9 cellular contexts compared by ENCODE assay signal in the genomic region with DNA sequence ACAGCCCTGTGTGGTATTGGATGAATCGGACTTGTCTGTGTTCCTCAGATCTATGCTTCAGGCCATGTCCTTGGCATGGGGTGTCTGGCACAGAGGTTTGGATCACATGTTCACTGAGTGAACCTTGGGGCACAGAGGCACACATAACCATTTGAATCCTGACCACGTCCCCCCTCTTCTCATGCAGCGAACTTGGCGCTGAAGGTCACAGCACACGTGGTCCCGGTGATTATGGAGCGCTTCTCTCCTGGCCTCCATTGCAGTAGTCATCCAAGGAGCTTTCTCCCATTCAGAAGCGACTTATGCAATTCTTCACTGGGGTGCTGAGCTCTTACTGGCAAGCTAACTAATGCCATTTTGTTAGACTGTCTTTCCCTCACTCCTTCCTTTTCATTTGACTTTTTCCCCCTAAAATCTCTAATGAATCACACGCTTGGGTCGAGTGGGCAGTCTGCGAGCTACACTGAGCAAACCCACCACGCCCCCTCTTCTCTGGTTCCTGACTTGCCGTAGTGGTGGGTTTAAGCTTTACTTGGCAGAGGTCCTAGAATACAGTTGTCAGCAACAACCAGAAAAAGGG. TPM values are rescaled to one million over a fixed set of nuclear protein-coding genes. Genes with fewer than 3 reads are reported as not detected.
A peak's percentile ranks its signal among the peaks of the same experiment; 100 is the strongest.
DNase-seq lines count a peak whose midpoint lies in the region; ATAC-seq and TF ChIP-seq lines count a peak whose summit lies in the region.
"Had no signal": no experiment of that assay in that cellular context is flagged by ENCODE, and none has a peak within 500 bp of the region (broad histone marks: within the 10 kb centered on the region; RNA-seq: fewer than 3 reads in every experiment).

No MANE protein-coding gene starts in this region.

- H3K4me3 Mint-ChIP-seq in activated T-cell treated with anti-CD3 and anti-CD28 coated beads, Interleukin-2, amount 50 U/mL, for 24 hours = no peak overlapping the region
- no peak overlapping the region for H3K4me3 Mint-ChIP-seq in activated T-cell treated with anti-CD3 and anti-CD28 coated beads, Interleukin-2, amount 50 U/mL, for 4 hours
- H3K4me3 Mint-ChIP-seq in activated naive CD8-positive, alpha-beta T cell treated with anti-CD3 and anti-CD28 coated beads, Interleukin-2, amount 50 U/mL, for 24 hours = no peak overlapping the region

- H3K9me3 Mint-ChIP-seq in activated T-cell treated with anti-CD3 and anti-CD28 coated beads, Interleukin-2, amount 50 U/mL, for 24 hours = peaks cover 4% of the 10 kb centered on the region
- peaks cover 5% of the 10 kb centered on the region for H3K9me3 Mint-ChIP-seq in activated T-cell treated with anti-CD3 and anti-CD28 coated beads, Interleukin-2, amount 50 U/mL, for 4 hours
- H3K9me3 Mint-ChIP-seq in activated naive CD8-positive, alpha-beta T cell treated with anti-CD3 and anti-CD28 coated beads, Interleukin-2, amount 50 U/mL, for 24 hours = peaks cover 12% of the 10 kb centered on the region

- H3K27me3 ChIP-seq in upper lobe of right lung = no peaks in the 10 kb centered on the region

- H3K9me3 ChIP-seq in upper lobe of right lung = no peaks in the 10 kb centered on the region

- H3K4me3 ChIP-seq in upper lobe of right lung = no peak overlapping the region

- no peaks in the 10 kb centered on the region for H3K36me3 Mint-ChIP-seq in activated T-cell treated with anti-CD3 and anti-CD28 coated beads, Interleukin-2, amount 50 U/mL, for 24 hours (ENCODE audit: low read depth)
- H3K36me3 Mint-ChIP-seq in activated T-cell treated with anti-CD3 and anti-CD28 coated beads, Interleukin-2, amount 50 U/mL, for 4 hours (ENCODE audit: insufficient read depth) = no peaks in the 10 kb centered on the region
- H3K36me3 Mint-ChIP-seq in activated naive CD8-positive, alpha-beta T cell treated with anti-CD3 and anti-CD28 coated beads, Interleukin-2, amount 50 U/mL, for 24 hours (ENCODE audit: low read depth) = no peaks in the 10 kb centered on the region

- peak; percentile 14 for DNase-seq in activated T-cell treated with anti-CD3 and anti-CD28 coated beads, Interleukin-2, amount 50 U/mL, for 24 hours
- no peak for DNase-seq in activated T-cell treated with anti-CD3 and anti-CD28 coated beads, Interleukin-2, amount 50 U/mL, for 4 hours
- no peak for DNase-seq in activated naive CD8-positive, alpha-beta T cell treated with anti-CD3 and anti-CD28 coated beads, Interleukin-2, amount 50 U/mL, for 24 hours
- DNase-seq in left ventricle myocardium superior = peak; percentile 29
- DNase-seq in upper lobe of right lung = peak; percentile 47
- DNase-seq in stimulated activated CD4-positive, alpha-beta T cell treated with anti-CD3 and anti-CD28 coated beads, Interleukin-12 subunit alpha, Interleukin-12 subunit beta, amount 100 ng/mL, for 4 hours = no peak
- no peak for DNase-seq in NCI-H510A treated with DMSO at 0.1 percent for 48 hours (lab: John Stamatoyannopoulos, UW)
- DNase-seq in SW480 (ENCODE audit: low spot score) = no peak

- ATAC-seq in activated T-cell treated with anti-CD3 and anti-CD28 coated beads, Interleukin-2, amount 50 U/mL, for 4 hours = no peak
- ATAC-seq in activated naive CD8-positive, alpha-beta T cell treated with anti-CD3 and anti-CD28 coated beads, Interleukin-2, amount 50 U/mL, for 24 hours = no peak
- ATAC-seq in left ventricle myocardium superior (no peak), upper lobe of right lung (peak; percentile 46)

- no peak overlapping the region for H3K27ac Mint-ChIP-seq in activated T-cell treated with anti-CD3 and anti-CD28 coated beads, Interleukin-2, amount 50 U/mL, for 24 hours
- H3K27ac Mint-ChIP-seq in activated naive CD8-positive, alpha-beta T cell treated with anti-CD3 and anti-CD28 coated beads, Interleukin-2, amount 50 U/mL, for 24 hours = peak overlapping the region; percentile 27

- intact Hi-C loops in left ventricle myocardium superior (cut with micrococcal nuclease) = no loop called here
- intact Hi-C loops in upper lobe of right lung (cut with DNase I) = no loop called here

- H3K4me1 ChIP-seq in upper lobe of right lung = no peaks in the 10 kb centered on the region

- no peak for TF ChIP-seq CTCF in upper lobe of right lung (IDR thresholded peaks at IDR 0.05)

- peaks cover 3% of the 10 kb centered on the region for H3K4me1 Mint-ChIP-seq in activated T-cell treated with anti-CD3 and anti-CD28 coated beads, Interleukin-2, amount 50 U/mL, for 24 hours (ENCODE audit: low read depth)
- H3K4me1 Mint-ChIP-seq in activated T-cell treated with anti-CD3 and anti-CD28 coated beads, Interleukin-2, amount 50 U/mL, for 4 hours (ENCODE audit: low read depth) = peaks cover 5% of the 10 kb centered on the region
- H3K4me1 Mint-ChIP-seq in activated naive CD8-positive, alpha-beta T cell treated with anti-CD3 and anti-CD28 coated beads, Interleukin-2, amount 50 U/mL, for 24 hours = peaks cover 4% of the 10 kb centered on the region

- H3K27ac ChIP-seq in upper lobe of right lung = no peak overlapping the region

- H3K27me3 Mint-ChIP-seq in activated T-cell treated with anti-CD3 and anti-CD28 coated beads, Interleukin-2, amount 50 U/mL, for 24 hours = peaks cover 15% of the 10 kb centered on the region
- H3K27me3 Mint-ChIP-seq in activated T-cell treated with anti-CD3 and anti-CD28 coated beads, Interleukin-2, amount 50 U/mL, for 4 hours (ENCODE audit: low read depth) = peaks cover 6% of the 10 kb centered on the region
- peaks cover 22% of the 10 kb centered on the region for H3K27me3 Mint-ChIP-seq in activated naive CD8-positive, alpha-beta T cell treated with anti-CD3 and anti-CD28 coated beads, Interleukin-2, amount 50 U/mL, for 24 hours

- no peaks in the 10 kb centered on the region for H3K36me3 ChIP-seq in upper lobe of right lung

RNA-seq across cellular contexts. Expression of a gene that starts 59.4 kb away (rescaled TPM):
- not detected for total RNA-seq in activated T-cell treated with anti-CD3 and anti-CD28 coated beads, Interleukin-2, amount 50 U/mL, for 4 hours
- total RNA-seq in left ventricle myocardium superior = not detected
- 0.46 TPM for total RNA-seq in upper lobe of right lung
- total RNA-seq: pulmonary artery endothelial cell had no signal

Comparison
In these comparisons a context has a peak if more than half of its experiments do, and no peak if none do; other contexts are left out.
1. DNase-seq: peak in activated T-cell treated with anti-CD3 and anti-CD28 coated beads, Interleukin-2, amount 50 U/mL, for 24 hours (single experiment), left ventricle myocardium superior (single experiment) and upper lobe of right lung (single experiment); none in activated T-cell treated with anti-CD3 and anti-CD28 coated beads, Interleukin-2, amount 50 U/mL, for 4 hours (single experiment), activated naive CD8-positive, alpha-beta T cell treated with anti-CD3 and anti-CD28 coated beads, Interleukin-2, amount 50 U/mL, for 24 hours (single experiment), stimulated activated CD4-positive, alpha-beta T cell treated with anti-CD3 and anti-CD28 coated beads, Interleukin-12 subunit alpha, Interleukin-12 subunit beta, amount 100 ng/mL, for 4 hours (single experiment), NCI-H510A treated with DMSO at 0.1 percent for 48 hours (single experiment) and SW480 (single experiment).